Comparison of ENCODE assay signal across 24 cellular contexts in genomic region chr3:15086699-15087098, GRCh38.
"Had no signal": no experiment of that assay in that cellular context is flagged by ENCODE, and none has a peak within 500 bp of the region (broad histone marks: within the 10 kb centered on the region; RNA-seq: fewer than 3 reads in every experiment).

No MANE protein-coding gene starts in this region.

- H3K9me3 ChIP-seq: colonic mucosa, esophagus muscularis mucosa, esophagus squamous epithelium, gastrocnemius medialis, gastroesophageal sphincter, heart left ventricle, heart right ventricle had no signal

- H3K27ac ChIP-seq: colonic mucosa, coronary artery, dorsolateral prefrontal cortex, epithelial cell of prostate, esophagus muscularis mucosa, esophagus squamous epithelium, foreskin keratinocyte, gastroesophageal sphincter, heart left ventricle, heart right ventricle had no signal

- ATAC-seq: effector memory CD8-positive, alpha-beta T cell; esophagus mucosa; foreskin keratinocyte; gastroesophageal sphincter; heart left ventricle; heart right ventricle had no signal

- DNase-seq: colonic mucosa; cortex of kidney; dermis blood vessel endothelial cell; dorsolateral prefrontal cortex; effector CD4-positive, alpha-beta T cell; effector CD8-positive, alpha-beta T cell; effector memory CD4-positive, alpha-beta T cell; effector memory CD8-positive, alpha-beta T cell; endodermal cell; erythroblast; esophagus squamous epithelium; foreskin fibroblast; foreskin keratinocyte; foreskin melanocyte; gastrocnemius medialis; glutamatergic neuron; head of caudate nucleus; heart left ventricle; heart right ventricle had no signal

- H3K4me1 ChIP-seq: colonic mucosa, esophagus muscularis mucosa, esophagus squamous epithelium, foreskin keratinocyte, gastroesophageal sphincter, heart right ventricle had no signal

- H3K4me3 ChIP-seq: colonic mucosa, coronary artery, dorsolateral prefrontal cortex, esophagus muscularis mucosa, esophagus squamous epithelium, gastrocnemius medialis, gastroesophageal sphincter, heart left ventricle, heart right ventricle had no signal

- H3K27me3 ChIP-seq: colonic mucosa, dorsolateral prefrontal cortex, esophagus muscularis mucosa, esophagus squamous epithelium, foreskin keratinocyte, gastrocnemius medialis, gastroesophageal sphincter, heart left ventricle, heart right ventricle had no signal
